ENCODE assay signal across 2 cellular contexts in the genomic region with DNA sequence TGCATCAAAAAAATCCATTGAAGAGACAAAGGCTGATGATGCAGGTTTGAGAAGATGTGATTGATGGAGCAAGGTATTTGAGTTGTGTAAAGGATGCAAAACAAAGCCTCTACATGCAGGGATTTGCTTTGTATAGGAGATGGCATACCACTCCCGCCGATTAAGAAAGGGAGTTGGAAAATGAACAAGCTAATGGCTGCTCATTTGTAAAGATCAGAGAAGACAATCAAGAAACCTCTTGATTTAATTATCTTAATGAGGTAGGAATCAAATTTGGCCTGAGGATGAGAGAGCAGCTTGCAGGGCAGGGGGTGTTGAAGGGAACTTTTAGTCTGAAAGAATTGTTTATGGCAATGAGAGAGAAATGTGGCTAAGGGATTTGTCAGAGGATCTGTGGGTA.
TF ChIP-seq lines count a peak whose summit lies in the region.

No MANE protein-coding gene starts in this region.

TF ChIP-seq in SK-N-SH, 30 proteins besides CTCF, POLR2A, EP300 and RAD21 (continued from another document):
- no peak for TF ChIP-seq GATA2 (CRISPR knock-in tag; IDR thresholded peaks at IDR 0.05)
- TF ChIP-seq SIN3A (IDR thresholded peaks at IDR 0.05; ENCODE audit: borderline replicate concordance, low read depth, low read length) = no peak
- no peak for TF ChIP-seq GABPA (IDR thresholded peaks at IDR 0.05; ENCODE audit: low read depth)
- TF ChIP-seq TAF1 (IDR thresholded peaks at IDR 0.05; ENCODE audit: borderline replicate concordance, low read depth, low read length) = no peak
- no peak for TF ChIP-seq MAX (IDR thresholded peaks at IDR 0.05; ENCODE audit: low read depth)
- TF ChIP-seq YY1 (IDR thresholded peaks at IDR 0.05; ENCODE audit: low read depth) = no peak
- no peak for TF ChIP-seq MXI1 (IDR thresholded peaks at IDR 0.05; ENCODE audit: low read depth, low read length)
TF ChIP-seq in SK-N-SH: peak in this region for 0.

TF ChIP-seq in SK-N-SH treated with all-trans-retinoic acid at 6 μM for 48 hours, 23 proteins besides CTCF, POLR2A, EP300 and RAD21 (continued from another document):
- TF ChIP-seq, protein P1, sequence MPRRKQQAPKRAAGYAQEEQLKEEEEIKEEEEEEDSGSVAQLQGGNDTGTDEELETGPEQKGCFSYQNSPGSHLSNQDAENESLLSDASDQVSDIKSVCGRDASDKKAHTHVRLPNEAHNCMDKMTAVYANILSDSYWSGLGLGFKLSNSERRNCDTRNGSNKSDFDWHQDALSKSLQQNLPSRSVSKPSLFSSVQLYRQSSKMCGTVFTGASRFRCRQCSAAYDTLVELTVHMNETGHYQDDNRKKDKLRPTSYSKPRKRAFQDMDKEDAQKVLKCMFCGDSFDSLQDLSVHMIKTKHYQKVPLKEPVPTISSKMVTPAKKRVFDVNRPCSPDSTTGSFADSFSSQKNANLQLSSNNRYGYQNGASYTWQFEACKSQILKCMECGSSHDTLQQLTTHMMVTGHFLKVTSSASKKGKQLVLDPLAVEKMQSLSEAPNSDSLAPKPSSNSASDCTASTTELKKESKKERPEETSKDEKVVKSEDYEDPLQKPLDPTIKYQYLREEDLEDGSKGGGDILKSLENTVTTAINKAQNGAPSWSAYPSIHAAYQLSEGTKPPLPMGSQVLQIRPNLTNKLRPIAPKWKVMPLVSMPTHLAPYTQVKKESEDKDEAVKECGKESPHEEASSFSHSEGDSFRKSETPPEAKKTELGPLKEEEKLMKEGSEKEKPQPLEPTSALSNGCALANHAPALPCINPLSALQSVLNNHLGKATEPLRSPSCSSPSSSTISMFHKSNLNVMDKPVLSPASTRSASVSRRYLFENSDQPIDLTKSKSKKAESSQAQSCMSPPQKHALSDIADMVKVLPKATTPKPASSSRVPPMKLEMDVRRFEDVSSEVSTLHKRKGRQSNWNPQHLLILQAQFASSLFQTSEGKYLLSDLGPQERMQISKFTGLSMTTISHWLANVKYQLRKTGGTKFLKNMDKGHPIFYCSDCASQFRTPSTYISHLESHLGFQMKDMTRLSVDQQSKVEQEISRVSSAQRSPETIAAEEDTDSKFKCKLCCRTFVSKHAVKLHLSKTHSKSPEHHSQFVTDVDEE (CRISPR knock-in tag; IDR thresholded peaks at IDR 0.05) = no peak
- TF ChIP-seq ZNF565 (CRISPR knock-in tag; conservative IDR thresholded peaks at IDR 0.05; ENCODE audit: low read depth) = no peak
- no peak for TF ChIP-seq ZNF8 (CRISPR knock-in tag; IDR thresholded peaks at IDR 0.05)
- no peak for TF ChIP-seq BACH2 (CRISPR knock-in tag; IDR thresholded peaks at IDR 0.05; ENCODE audit: borderline replicate concordance)
